ENCODE assay signal across 9 cellular contexts in the genomic region with DNA sequence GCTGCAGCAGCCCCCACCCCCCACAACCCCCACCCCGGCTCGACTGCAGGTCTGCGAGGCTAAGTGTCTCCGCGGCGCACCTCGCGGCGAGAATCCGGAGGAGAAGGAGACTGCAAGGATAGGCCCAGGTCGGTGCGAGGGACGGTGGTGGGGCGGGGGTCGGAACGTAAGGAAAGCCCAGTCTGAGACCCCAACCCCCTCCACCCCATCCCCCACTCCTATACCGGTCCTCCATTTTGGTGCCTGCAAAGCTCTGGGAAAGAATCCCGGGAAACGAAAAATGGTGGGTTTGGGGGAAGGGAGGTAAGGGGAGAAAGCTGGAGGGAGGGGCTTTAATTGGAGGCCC. TPM values are rescaled to one million over a fixed set of nuclear protein-coding genes. Genes with fewer than 3 reads are reported as not detected.
DNase-seq lines count a peak whose midpoint lies in the region; ATAC-seq, FAIRE-seq and TF ChIP-seq lines count a peak whose summit lies in the region.
"Had no signal": no experiment of that assay in that cellular context is flagged by ENCODE, and none has a peak within 500 bp of the region (broad histone marks: within the 10 kb centered on the region; RNA-seq: fewer than 3 reads in every experiment).

No MANE protein-coding gene starts in this region.

- ATAC-seq in thoracic aorta (ENCODE audit: insufficient number of reproducible peaks, low FRiP score, low read depth) (no peak), GM18502 (IDR thresholded peaks at IDR 0.05; ENCODE audit: poor library complexity, unreplicated experiment) (no peak), HG02981 (IDR thresholded peaks at IDR 0.05; ENCODE audit: unreplicated experiment) (no peak)

- no peaks in the 10 kb centered on the region for H3K9me3 ChIP-seq in thoracic aorta

- H3K4me3 ChIP-seq in GM08714 (ENCODE audit: low read length) (peak overlapping the region; percentile 32; the same call in 1 of the 2 replicates), bronchial epithelial cell (ENCODE audit: low read depth, low read length) (peak overlapping the region; percentile 62), thoracic aorta (peak overlapping the region; percentile 78)

- TF ChIP-seq CTCF in bronchial epithelial cell (IDR thresholded peaks at IDR 0.05; ENCODE audit: insufficient read depth, low read length, severe bottlenecking) (no peak), thoracic aorta (IDR thresholded peaks at IDR 0.05) (no peak)

- H3K36me3 ChIP-seq in bronchial epithelial cell (ENCODE audit: control insufficient read depth, insufficient read depth, low read length) (no peaks in the 10 kb centered on the region), thoracic aorta (no peaks in the 10 kb centered on the region)

- peak overlapping the region; percentile 22 to 35 for H3K27ac ChIP-seq in thoracic aorta

- H3K27me3 ChIP-seq in bronchial epithelial cell (ENCODE audit: control insufficient read depth, insufficient read depth, low read length) (no peaks in the 10 kb centered on the region), thoracic aorta (replicated peaks; ENCODE audit: insufficient read depth) (no peaks in the 10 kb centered on the region)

- no peaks in the 10 kb centered on the region for H3K4me1 ChIP-seq in thoracic aorta (ENCODE audit: control insufficient read depth in 1 of 2, low read depth in 2 of 2)

- DNase-seq in NCI-H2227 (lab: John Stamatoyannopoulos, UW; ENCODE audit: unreplicated experiment), result peak; percentile 75
- DNase-seq in bronchial epithelial cell (ENCODE audit: low read depth), result no peak
- DNase-seq in left kidney (ENCODE audit: low read depth, low spot score), result peak; percentile 87
- DNase-seq in thoracic aorta (ENCODE audit: low spot score), result no peak
- no peak for DNase-seq in HUDEP-2 (lab: John Stamatoyannopoulos, UW; ENCODE audit: unreplicated experiment in 76 of 76)

- no peak for FAIRE-seq in bronchial epithelial cell (lab: Jason Lieb, UNC)

RNA-seq across cellular contexts. Expression of a gene that starts 0.6 kb away (rescaled TPM):
- total RNA-seq in bronchial epithelial cell (94.8 and 129 TPM in 2 replicates), thoracic aorta (100 to 1,000 TPM; 127 to 136 TPM)

RNA-seq across cellular contexts. Expression of a gene that starts 20.6 kb away (rescaled TPM):
- total RNA-seq in bronchial epithelial cell (46.6 and 66.6 TPM in 2 replicates), thoracic aorta (100 to 1,000 TPM in 1 of 2 donors, 10 to 100 TPM in 1; 70.4 to 118 TPM)

RNA-seq across cellular contexts. Expression of a gene that starts 46.9 kb away (rescaled TPM):
- total RNA-seq in bronchial epithelial cell (0.77 and 1.1 TPM in 2 replicates), thoracic aorta (10 to 100 TPM in 1 of 2 donors, 1 to 10 TPM in 1; 2.8 to 12.2 TPM)
- total RNA-seq: activated CD8-positive, alpha-beta memory T cell treated with anti-CD3 and anti-CD28 coated beads for 36 hours had no signal

Comparison
In these comparisons a context has a peak if more than half of its experiments do, and no peak if none do; other contexts are left out.
1. DNase-seq: peak in NCI-H2227 (single experiment) and left kidney (single experiment); none in bronchial epithelial cell (single experiment), thoracic aorta (single experiment) and HUDEP-2 (0 of 76).
2. Peak in every context shown above with its lines, with median percentiles within 50 percentile points of each other: H3K4me3 ChIP-seq.